Comparison of ENCODE assay signal across 19 cellular contexts in genomic region chr7:127821146-127821545, GRCh38.
DNase-seq lines count a peak whose midpoint lies in the region; ATAC-seq and TF ChIP-seq lines count a peak whose summit lies in the region.
"Had no signal": no experiment of that assay in that cellular context is flagged by ENCODE, and none has a peak within 500 bp of the region (broad histone marks: within the 10 kb centered on the region; RNA-seq: fewer than 3 reads in every experiment).

No MANE protein-coding gene starts in this region.

- H3K4me1 Mint-ChIP-seq in activated CD4-positive, alpha-beta T cell treated with anti-CD3 and anti-CD28 coated beads for 36 hours, result peaks cover 34% of the 10 kb centered on the region
- peaks cover 38% of the 10 kb centered on the region for H3K4me1 Mint-ChIP-seq in activated T-helper 1 cell treated with anti-CD3 and anti-CD28 coated beads, Interleukin-12 subunit alpha, Interleukin-12 subunit beta, Interleukin-2, Interleukin-4 antibody, amounts not matched to agents 30 ng/mL and 10 ng/mL and 1 ng/mL, durations not matched to agents 14 hours and 24 hours and 36 hours (ENCODE audit: low read depth)
- peaks cover 37 to 50% (median 44%) of the 10 kb centered on the region in 3 donors for H3K4me1 Mint-ChIP-seq in T-cell

- DNase-seq in activated CD4-positive, alpha-beta T cell treated with anti-CD3 and anti-CD28 coated beads for 36 hours, result no peak
- DNase-seq in activated CD4-positive, alpha-beta T cell treated with anti-CD3 and anti-CD28 coated beads, Interleukin-2, amount 50 U/mL, for 1 hour, result no peak
- no peak for DNase-seq in activated T-helper 1 cell treated with anti-CD3 and anti-CD28 coated beads, Interleukin-12 subunit alpha, Interleukin-12 subunit beta, Interleukin-2, Interleukin-4 antibody, amounts not matched to agents 30 ng/mL and 10 ng/mL and 1 ng/mL, durations not matched to agents 14 hours and 24 hours and 36 hours (ENCODE audit: low spot score)
- DNase-seq in islet precursor cell, result peak; percentile 71
- DNase-seq in smooth muscle cell (lab: John Stamatoyannopoulos, UW; ENCODE audit: unreplicated experiment), result no peak
- DNase-seq in T-cell, result no peak
- DNase-seq in NCI-H187 (lab: John Stamatoyannopoulos, UW), result no peak
- DNase-seq: activated gamma-delta T cell; anterior cingulate cortex; DMS 273 treated with DMSO at 0.1 percent for 48 hours; effector CD4-positive, alpha-beta T cell; GDM1; H9; left ventricle myocardium superior; NCI-H1417 treated with DMSO at 0.1 percent for 48 hours; Peyer's patch; stimulated activated CD4-positive, alpha-beta T cell treated with anti-CD3 and anti-CD28 coated beads, Interleukin-1b, Interleukin-23, amount 100 ng/mL, for 48 hours had no signal

- intact Hi-C loops in activated CD4-positive, alpha-beta T cell treated with anti-CD3 and anti-CD28 coated beads for 36 hours (cut with DNase I, micrococcal nuclease), result no loop called here
- intact Hi-C loops in activated T-helper 1 cell treated with anti-CD3 and anti-CD28 coated beads, Interleukin-12 subunit alpha, Interleukin-12 subunit beta, Interleukin-2, Interleukin-4 antibody, amounts not matched to agents 30 ng/mL and 10 ng/mL and 1 ng/mL, durations not matched to agents 14 hours and 24 hours and 36 hours (cut with micrococcal nuclease), result loop anchor here (2.0 kb wide), 1 partner anchor 14 kb away; no protein-coding TSS in a partner anchor

- peaks cover 19% of the 10 kb centered on the region for H3K36me3 Mint-ChIP-seq in activated CD4-positive, alpha-beta T cell treated with anti-CD3 and anti-CD28 coated beads for 36 hours (ENCODE audit: low read depth)
- peaks cover 7% of the 10 kb centered on the region for H3K36me3 Mint-ChIP-seq in activated T-helper 1 cell treated with anti-CD3 and anti-CD28 coated beads, Interleukin-12 subunit alpha, Interleukin-12 subunit beta, Interleukin-2, Interleukin-4 antibody, amounts not matched to agents 30 ng/mL and 10 ng/mL and 1 ng/mL, durations not matched to agents 14 hours and 24 hours and 36 hours (ENCODE audit: low read depth)
- peaks cover 14% of the 10 kb centered on the region for H3K36me3 Mint-ChIP-seq in T-cell

- no peak overlapping the region for H2AFZ ChIP-seq in smooth muscle cell (ENCODE audit: low read depth)

- H3K9me3 Mint-ChIP-seq in activated CD4-positive, alpha-beta T cell treated with anti-CD3 and anti-CD28 coated beads for 36 hours (ENCODE audit: low read depth), result no peaks in the 10 kb centered on the region
- H3K9me3 Mint-ChIP-seq in activated T-helper 1 cell treated with anti-CD3 and anti-CD28 coated beads, Interleukin-12 subunit alpha, Interleukin-12 subunit beta, Interleukin-2, Interleukin-4 antibody, amounts not matched to agents 30 ng/mL and 10 ng/mL and 1 ng/mL, durations not matched to agents 14 hours and 24 hours and 36 hours, result no peaks in the 10 kb centered on the region
- H3K9me3 Mint-ChIP-seq in T-cell, result no peaks in the 10 kb centered on the region
- H3K9me3 Mint-ChIP-seq: central memory CD8-positive, alpha-beta T cell; H9 had no signal

- POLR2A ChIA-PET in activated CD4-positive, alpha-beta T cell treated with anti-CD3 and anti-CD28 coated beads for 36 hours (lab: Charles Lee), result no interaction called here
- POLR2A ChIA-PET in T-cell (lab: Charles Lee), result no interaction called here

- peaks cover 87% of the 10 kb centered on the region for H3K79me2 ChIP-seq in smooth muscle cell (ENCODE audit: low read depth)

- H3K4me3 Mint-ChIP-seq in activated CD4-positive, alpha-beta T cell treated with anti-CD3 and anti-CD28 coated beads for 36 hours, result no peak overlapping the region
- no peak overlapping the region for H3K4me3 Mint-ChIP-seq in activated T-helper 1 cell treated with anti-CD3 and anti-CD28 coated beads, Interleukin-12 subunit alpha, Interleukin-12 subunit beta, Interleukin-2, Interleukin-4 antibody, amounts not matched to agents 30 ng/mL and 10 ng/mL and 1 ng/mL, durations not matched to agents 14 hours and 24 hours and 36 hours
- H3K4me3 Mint-ChIP-seq in T-cell, result no peak overlapping the region
- H3K4me3 Mint-ChIP-seq: central memory CD8-positive, alpha-beta T cell; H9 had no signal

- H3F3A ChIP-seq in smooth muscle cell (ENCODE audit: low read depth), result peaks cover 6% of the 10 kb centered on the region

- H3K4me3 ChIP-seq in smooth muscle cell, result no peak overlapping the region
- H3K4me3 ChIP-seq: Peyer's patch had no signal

- peak overlapping the region; percentile 80 for H3K27ac Mint-ChIP-seq in activated CD4-positive, alpha-beta T cell treated with anti-CD3 and anti-CD28 coated beads for 36 hours
- H3K27ac Mint-ChIP-seq in activated T-helper 1 cell treated with anti-CD3 and anti-CD28 coated beads, Interleukin-12 subunit alpha, Interleukin-12 subunit beta, Interleukin-2, Interleukin-4 antibody, amounts not matched to agents 30 ng/mL and 10 ng/mL and 1 ng/mL, durations not matched to agents 14 hours and 24 hours and 36 hours, result peak overlapping the region; percentile 37
- no peak overlapping the region for H3K27ac Mint-ChIP-seq in T-cell

- peak overlapping the region; percentile 65 for H3K4me2 ChIP-seq in smooth muscle cell

- no peaks in the 10 kb centered on the region for H3K27me3 Mint-ChIP-seq in activated CD4-positive, alpha-beta T cell treated with anti-CD3 and anti-CD28 coated beads for 36 hours
- no peaks in the 10 kb centered on the region for H3K27me3 Mint-ChIP-seq in activated T-helper 1 cell treated with anti-CD3 and anti-CD28 coated beads, Interleukin-12 subunit alpha, Interleukin-12 subunit beta, Interleukin-2, Interleukin-4 antibody, amounts not matched to agents 30 ng/mL and 10 ng/mL and 1 ng/mL, durations not matched to agents 14 hours and 24 hours and 36 hours (ENCODE audit: insufficient read depth)
- no peaks in the 10 kb centered on the region for H3K27me3 Mint-ChIP-seq in T-cell
- H3K27me3 Mint-ChIP-seq: central memory CD8-positive, alpha-beta T cell had no signal

- peak overlapping the region; percentile 83 for H3K27ac ChIP-seq in smooth muscle cell (ENCODE audit: low read depth)
- H3K27ac ChIP-seq: Peyer's patch had no signal

- peaks cover 14% of the 10 kb centered on the region for H3K4me1 ChIP-seq in smooth muscle cell (ENCODE audit: low read depth)
- H3K4me1 ChIP-seq: Peyer's patch had no signal

- TF ChIP-seq CTCF in smooth muscle cell (IDR thresholded peaks at IDR 0.05; ENCODE audit: borderline replicate concordance, insufficient read depth, poor library complexity, severe bottlenecking), result no peak

- H3K27me3 ChIP-seq in smooth muscle cell (ENCODE audit: low read depth), result no peaks in the 10 kb centered on the region
- H3K27me3 ChIP-seq: Peyer's patch had no signal

- H4K20me1 ChIP-seq in smooth muscle cell (ENCODE audit: low read depth), result peaks cover 100% of the 10 kb centered on the region

- no peak overlapping the region for H3K9ac ChIP-seq in smooth muscle cell (ENCODE audit: low read depth)

- CTCF ChIA-PET in activated CD4-positive, alpha-beta T cell treated with anti-CD3 and anti-CD28 coated beads for 36 hours (lab: Charles Lee), result interaction anchor here (1.0 kb wide), 1 partner anchor 32 kb away, joined by 3 read pairs; no protein-coding TSS in a partner anchor
- CTCF ChIA-PET in T-cell (lab: Charles Lee), result no interaction called here

- ATAC-seq in activated CD4-positive, alpha-beta T cell treated with anti-CD3 and anti-CD28 coated beads for 36 hours, result no peak
- no peak for ATAC-seq in GM18511 (IDR thresholded peaks at IDR 0.05; ENCODE audit: unreplicated experiment)
- ATAC-seq in T-cell (replicated peaks in 1 of 4), result no peak
- ATAC-seq: left ventricle myocardium superior had no signal

- WGBS in smooth muscle cell (ENCODE audit: low lambda C conversion rate), result 95% methylated on average over 1 of the region's 1 CpG

- no peaks in the 10 kb centered on the region for H3K9me3 ChIP-seq in smooth muscle cell (replicated peaks; ENCODE audit: low read depth)
- H3K9me3 ChIP-seq: Peyer's patch had no signal

- no peaks in the 10 kb centered on the region for H3K36me3 ChIP-seq in smooth muscle cell (ENCODE audit: low read depth)
- H3K36me3 ChIP-seq: Peyer's patch had no signal

Comparison
In these comparisons a context has a peak if more than half of its experiments do, and no peak if none do; other contexts are left out.
1. H3K27ac Mint-ChIP-seq: peak in activated CD4-positive, alpha-beta T cell treated with anti-CD3 and anti-CD28 coated beads for 36 hours (single experiment) and activated T-helper 1 cell treated with anti-CD3 and anti-CD28 coated beads, Interleukin-12 subunit alpha, Interleukin-12 subunit beta, Interleukin-2, Interleukin-4 antibody, amounts not matched to agents 30 ng/mL and 10 ng/mL and 1 ng/mL, durations not matched to agents 14 hours and 24 hours and 36 hours (single experiment); none in T-cell (0 of 2).